ENCODE assay signal across 8 cellular contexts in genomic region chr11:57638005-57638760, GRCh38. TPM values are rescaled to one million over a fixed set of nuclear protein-coding genes. Genes with fewer than 3 reads are reported as not detected.
DNase-seq lines count a peak whose midpoint lies in the region; ATAC-seq, FAIRE-seq and TF ChIP-seq lines count a peak whose summit lies in the region.

No MANE protein-coding gene starts in this region.

- no peak for TF ChIP-seq EP300 in stomach (IDR thresholded peaks at IDR 0.05)

- peaks cover 14 to 15% of the 10 kb centered on the region in 2 donors for H3K4me1 Mint-ChIP-seq in effector memory CD8-positive, alpha-beta T cell (ENCODE audit: low read depth in 2 of 2)

- H3K36me3 ChIP-seq in ES-I3 (ENCODE audit: insufficient read depth, low read length) (peaks cover 12% of the 10 kb centered on the region), SJCRH30 (peaks cover 21% of the 10 kb centered on the region), stomach (no peaks in the 10 kb centered on the region)

- WGBS in lower leg skin, 2 donors = 1% methylated on average over 36 to 45 of the region's 46 CpGs
- WGBS in stomach, 5 donors = 0 to 3% (median 1%) methylated on average over 42 to 46 of the region's 46 CpGs

- H3K9me3 ChIP-seq in ES-I3 (ENCODE audit: control insufficient read depth, insufficient read depth, low read length) = no peaks in the 10 kb centered on the region
- H3K9me3 ChIP-seq in SJCRH30 (replicated peaks) = no peaks in the 10 kb centered on the region
- no peaks in the 10 kb centered on the region for H3K9me3 ChIP-seq in stomach

- H3K9me3 Mint-ChIP-seq in effector memory CD8-positive, alpha-beta T cell = no peaks in the 10 kb centered on the region

- TF ChIP-seq CTCF in lower leg skin (IDR thresholded peaks at IDR 0.05) = no peak
- no peak for TF ChIP-seq CTCF in stomach (IDR thresholded peaks at IDR 0.05)

- H3K27ac ChIP-seq in SJCRH30 (peak overlapping the region; percentile 100), stomach (peak overlapping the region; percentile 9 to 85 (median 82))

- TF ChIP-seq POLR2A in lower leg skin (IDR thresholded peaks at IDR 0.05) (no peak), stomach (IDR thresholded peaks at IDR 0.05) (no peak)

- CTCF ChIA-PET in HEK293T (lab: Yijun Ruan, JAX) = interaction anchor here (3.9 kb wide), 1 partner anchor 70 kb away, joined by 59 read pairs; the partner anchor contains the start of gene UBE2L6

- H3K36me3 Mint-ChIP-seq in effector memory CD8-positive, alpha-beta T cell (ENCODE audit: insufficient read depth) = no peaks in the 10 kb centered on the region

- H3K4me3 Mint-ChIP-seq in effector memory CD8-positive, alpha-beta T cell = peak overlapping the region; percentile 84 to 85

- H3K4me3 ChIP-seq in SJCRH30 (peak overlapping the region; percentile 99), lower leg skin (ENCODE audit: low read depth, poor library complexity, severe bottlenecking) (peak overlapping the region; percentile 64), stomach (peak overlapping the region; percentile 73 to 90 (median 78))

- H3K27me3 ChIP-seq in SJCRH30 (no peaks in the 10 kb centered on the region), stomach (peaks cover 0 to 28% (median 18%) of the 10 kb centered on the region in 3 donors)

- DNase-seq in HTR-8/SVneo (ENCODE audit: insufficient read length, low spot score) (peak; percentile 97), SJCRH30 (peak; percentile 95 to 97), lower leg skin (ENCODE audit: low spot score in 2 of 2) (peak in 1 of 2 donors; percentile 91), stomach (peak; percentile 36), HEK293T (ENCODE audit: extremely low spot score) (no peak)
- no peak for DNase-seq in effector memory CD8-positive, alpha-beta T cell

- peak; percentile 75 for FAIRE-seq in HTR-8/SVneo (lab: Jason Lieb, UNC)

- H3K4me1 ChIP-seq in ES-I3 (ENCODE audit: insufficient read depth, low read length) (peaks cover 24% of the 10 kb centered on the region), SJCRH30 (peaks cover 15% of the 10 kb centered on the region), stomach (peaks cover 18 to 44% (median 38%) of the 10 kb centered on the region in 4 donors)

- peak overlapping the region; percentile 69 to 81 for H3K27ac Mint-ChIP-seq in effector memory CD8-positive, alpha-beta T cell

- ATAC-seq in effector memory CD8-positive, alpha-beta T cell (replicated peaks) = peak; percentile 48
- ATAC-seq in HG03095 (IDR thresholded peaks at IDR 0.05; ENCODE audit: unreplicated experiment) = no peak

- POLR2A ChIA-PET in HEK293T (lab: Yijun Ruan, JAX) = no interaction called here

- H3K9ac ChIP-seq in ES-I3 (ENCODE audit: low read depth, low read length) = peak overlapping the region; percentile 78

- peaks cover 51 to 57% of the 10 kb centered on the region in 2 donors for H3K27me3 Mint-ChIP-seq in effector memory CD8-positive, alpha-beta T cell

- intact Hi-C loops in lower leg skin (cut with DNase I; ENCODE audit: low total_unique reads) (no loop called here), stomach (cut with DNase I; ENCODE audit: low total_unique reads) (no loop called here)

TF ChIP-seq in HEK293T, 16 proteins besides CTCF, POLR2A, EP300 and RAD21:
- TF ChIP-seq FOXK2 (IDR thresholded peaks at IDR 0.05) = no peak
- no peak for TF ChIP-seq ELF4 (IDR thresholded peaks at IDR 0.05)
- TF ChIP-seq HDGF (IDR thresholded peaks at IDR 0.05; ENCODE audit: borderline replicate concordance) = no peak

RNA-seq across cellular contexts. Expression of gene YPEL4, which starts 11.5 kb away (rescaled TPM):
- 0.04 TPM in 1 of 2 replicates, not detected in the other for total RNA-seq in SJCRH30 (2014; rRNA removed; shearing (Covaris generic))
- total RNA-seq in lower leg skin (1 to 10 TPM in 3 of 4 donors, under 1 TPM in 1; 0.91 to 4.3 (median 2.9) TPM), stomach (1 to 10 TPM in 1 of 5 donors, under 1 TPM in 1, not detected in 3; 0.29 to 1.5 TPM)
- polyA plus RNA-seq in stomach = 1 to 10 TPM in 1 of 3 donors, under 1 TPM in 2; 0.62 to 3.2 (median 0.68) TPM

RNA-seq across cellular contexts. Expression of gene CLP1, which starts 19.4 kb away (rescaled TPM):
- total RNA-seq in SJCRH30 (2014; rRNA removed; shearing (Covaris generic)) = 26.5 and 27.4 TPM in 2 replicates
- total RNA-seq in lower leg skin (10 to 100 TPM; 14.0 to 29.2 (median 17.6) TPM), stomach (10 to 100 TPM in 3 of 5 donors, 1 to 10 TPM in 1, not detected in 1; 2.7 to 14.0 (median 11.2) TPM)
- polyA plus RNA-seq in stomach = 10 to 100 TPM in 1 of 3 donors, 1 to 10 TPM in 2; 7.1 to 14.7 (median 9.2) TPM

RNA-seq across cellular contexts. Expression of gene ZDHHC5, which starts 29.7 kb away (rescaled TPM):
- total RNA-seq in SJCRH30 (2014; rRNA removed; shearing (Covaris generic)) = 45.6 and 46.6 TPM in 2 replicates
- 10 to 100 TPM; 72.9 to 99.1 (median 84.5) TPM for total RNA-seq in lower leg skin
- 10 to 100 TPM; 21.0 to 72.8 (median 39.8) TPM for total RNA-seq in stomach
- polyA plus RNA-seq in stomach = 10 to 100 TPM; 11.2 to 21.9 (median 14.3) TPM

RNA-seq across cellular contexts. Expression of gene SERPING1, which starts 40.7 kb away (rescaled TPM):
- total RNA-seq in SJCRH30 (2014; rRNA removed; shearing (Covaris generic)) = 12.3 and 13.8 TPM in 2 replicates
- total RNA-seq in lower leg skin = 100 to 1,000 TPM in 2 of 4 donors, 10 to 100 TPM in 2; 89.4 to 236 (median 103) TPM
- 100 to 1,000 TPM in 4 of 5 donors, 10 to 100 TPM in 1; 17.4 to 247 (median 153) TPM for total RNA-seq in stomach
- 100 to 1,000 TPM in 2 of 3 donors, 10 to 100 TPM in 1; 84.4 to 212 (median 111) TPM for polyA plus RNA-seq in stomach

Comparison
In these comparisons a context has a peak if more than half of its experiments do, and no peak if none do; other contexts are left out.
1. DNase-seq: peak in HTR-8/SVneo (single experiment), SJCRH30 (2 of 2) and stomach (single experiment); none in effector memory CD8-positive, alpha-beta T cell (0 of 3) and HEK293T (single experiment).
2. Peak in every context shown above with its lines, with median percentiles within 50 percentile points of each other: H3K4me3 ChIP-seq.